In genomic region chrX:118513120-118513899, GRCh38 we compare ENCODE assay signal across 17 cellular contexts. TPM values are rescaled to one million over a fixed set of nuclear protein-coding genes. Genes with fewer than 3 reads are reported as not detected.
DNase-seq lines count a peak whose midpoint lies in the region; ATAC-seq, FAIRE-seq and TF ChIP-seq lines count a peak whose summit lies in the region.
"Had no signal": no experiment of that assay in that cellular context is flagged by ENCODE, and none has a peak within 500 bp of the region (broad histone marks: within the 10 kb centered on the region; RNA-seq: fewer than 3 reads in every experiment).

No MANE protein-coding gene starts in this region.

- H3K4me3 ChIP-seq in liver (ENCODE audit: low read depth in 1 of 3, low read length in 3 of 3) (no peak overlapping the region), HepG2 (replicated peaks in 1 of 3; ENCODE audit: insufficient read depth in 1 of 3, low read depth in 2 of 3, low read length in 3 of 3) (no peak overlapping the region), ascending aorta (no peak overlapping the region), A673 (ENCODE audit: low read depth, low read length, poor library complexity, severe bottlenecking) (no peak overlapping the region)
- H3K4me3 ChIP-seq in naive thymus-derived CD4-positive, alpha-beta T cell (ENCODE audit: low read length): no peak overlapping the region
- H3K4me3 ChIP-seq: BLaER1, GM12878, stomach had no signal

- no peak for FAIRE-seq in HepG2 (lab: Jason Lieb, UNC)
- FAIRE-seq: GM12878 had no signal

- no peak for TF ChIP-seq EP300 in HepG2 (IDR thresholded peaks at IDR 0.05; ENCODE audit: low read depth in 2 of 2, low read length in 2 of 2)
- TF ChIP-seq EP300 in HepG2 (CRISPR knock-in tag; IDR thresholded peaks at IDR 0.05; ENCODE audit: borderline replicate concordance): no peak

- H2AFZ ChIP-seq in HepG2 (ENCODE audit: low read length): no peak overlapping the region

- H3K4me1 ChIP-seq in liver (ENCODE audit: control insufficient read depth in 4 of 4, insufficient read depth in 4 of 4, low read length in 3 of 4) (no peaks in the 10 kb centered on the region), HepG2 (ENCODE audit: insufficient read depth, low read length) (no peaks in the 10 kb centered on the region), ascending aorta (peaks cover 0 to 12% of the 10 kb centered on the region in 2 donors), A673 (ENCODE audit: insufficient read depth, low read length, poor library complexity, severe bottlenecking) (no peaks in the 10 kb centered on the region)
- H3K4me1 ChIP-seq in naive thymus-derived CD4-positive, alpha-beta T cell (ENCODE audit: control insufficient read depth in 2 of 2, insufficient read depth in 2 of 2, low read length in 2 of 2): peaks cover 23% of the 10 kb centered on the region in 2 donors

- 75% methylated on average over 6 of the region's 6 CpGs for WGBS in liver
- 42% methylated on average over 6 of the region's 6 CpGs for WGBS in HepG2 (ENCODE audit: low lambda C conversion rate)

- TF ChIP-seq POLR2A in HepG2 (IDR thresholded peaks at IDR 0.05; ENCODE audit: insufficient read depth in 1 of 2, low read depth in 2 of 2, low read length in 2 of 2): no peak

- no peak for DNase-seq in HepG2 (ENCODE audit: low spot score)
- DNase-seq in ascending aorta (ENCODE audit: low spot score in 2 of 2): peak in 1 of 2 donors; percentile 70
- no peak for DNase-seq in naive thymus-derived CD4-positive, alpha-beta T cell
- no peak for DNase-seq in mesenteric fat pad (ENCODE audit: low spot score)
- DNase-seq in T-helper 2 cell treated with Interferon-gamma antibody and Interleukin-4, amounts not matched to agents 5 μg/mL and 100 μg/mL, for 36 hours (ENCODE audit: low spot score): no peak
- no peak for DNase-seq in A673 (ENCODE audit: low spot score)
- DNase-seq: activated CD4-positive, CD25-positive, alpha-beta regulatory T cell; activated CD8-positive, alpha-beta memory T cell treated with anti-CD3 and anti-CD28 coated beads, Interleukin-2, amount 50 U/mL, for 48 hours; amniotic stem cell; cortex of kidney; NCI-H187 treated with DMSO at 0.1 percent for 48 hours; PC-3; stomach had no signal

- peaks cover 0 to 6% (median 0%) of the 10 kb centered on the region in 11 donors for H3K9me3 Mint-ChIP-seq in naive thymus-derived CD4-positive, alpha-beta T cell
- peaks cover 7% of the 10 kb centered on the region for H3K9me3 Mint-ChIP-seq in T-helper 2 cell treated with Interferon-gamma antibody and Interleukin-4, amounts not matched to agents 5 μg/mL and 100 μg/mL, for 36 hours

- H3K27ac ChIP-seq in liver (ENCODE audit: low read depth in 1 of 2, low read length in 2 of 2): no peak overlapping the region
- no peak overlapping the region for H3K27ac ChIP-seq in HepG2 (ENCODE audit: extremely low read length, insufficient read depth, low read length)
- peak overlapping the region; percentile 38 to 41 for H3K27ac ChIP-seq in ascending aorta
- no peak overlapping the region for H3K27ac ChIP-seq in naive thymus-derived CD4-positive, alpha-beta T cell (ENCODE audit: low read depth, low read length)
- H3K27ac ChIP-seq in A673 (ENCODE audit: low read depth, low read length, poor library complexity, severe bottlenecking): no peak overlapping the region
- H3K27ac ChIP-seq: BLaER1 had no signal

- POLR2A ChIA-PET in HepG2 (lab: Yijun Ruan, JAX): no interaction called here
- POLR2A ChIA-PET in naive thymus-derived CD4-positive, alpha-beta T cell (lab: Charles Lee): interaction anchor here (6.0 kb wide), 1 partner anchor 16 kb away, joined by 28 read pairs; the partner anchor contains the start of gene DOCK11
- POLR2A ChIA-PET in A673 (lab: Charles Lee; ENCODE audit: low non-redundant PET): no interaction called here

- no peak overlapping the region for H3K9ac ChIP-seq in liver (ENCODE audit: low read depth in 1 of 2, low read length in 2 of 2)
- no peak overlapping the region for H3K9ac ChIP-seq in HepG2 (ENCODE audit: insufficient read depth, low read depth, low read length)
- H3K9ac ChIP-seq: BLaER1 had no signal

- H3K4me2 ChIP-seq in HepG2 (ENCODE audit: low read depth, low read length): no peak overlapping the region

- H3K9me3 ChIP-seq in liver (ENCODE audit: control insufficient read depth in 4 of 4, low read length in 3 of 4) (peaks cover 0 to 2% (median 0%) of the 10 kb centered on the region in 4 donors), HepG2 (ENCODE audit: low read length) (no peaks in the 10 kb centered on the region), ascending aorta (peaks cover 0 to 10% of the 10 kb centered on the region in 2 donors), A673 (ENCODE audit: low read depth, low read length, poor library complexity, severe bottlenecking) (no peaks in the 10 kb centered on the region)
- H3K9me3 ChIP-seq in naive thymus-derived CD4-positive, alpha-beta T cell (ENCODE audit: control insufficient read depth in 2 of 3, low read length in 3 of 3): peaks cover 0 to 6% (median 0%) of the 10 kb centered on the region in 3 experiments

- peaks cover 0 to 42% (median 24%) of the 10 kb centered on the region in 5 donors for H3K36me3 Mint-ChIP-seq in naive thymus-derived CD4-positive, alpha-beta T cell
- H3K36me3 Mint-ChIP-seq in T-helper 2 cell treated with Interferon-gamma antibody and Interleukin-4, amounts not matched to agents 5 μg/mL and 100 μg/mL, for 36 hours (ENCODE audit: low read depth): peaks cover 50% of the 10 kb centered on the region

- peak overlapping the region; percentile 30 to 91 (median 73) for H3K27ac Mint-ChIP-seq in naive thymus-derived CD4-positive, alpha-beta T cell
- no peak overlapping the region for H3K27ac Mint-ChIP-seq in T-helper 2 cell treated with Interferon-gamma antibody and Interleukin-4, amounts not matched to agents 5 μg/mL and 100 μg/mL, for 36 hours

- intact Hi-C loops in HepG2 (cut with micrococcal nuclease; ENCODE audit: unreplicated experiment) (no loop called here), ascending aorta (cut with DNase I) (loop anchor here (2.0 kb wide), 1 partner anchor 17 kb away; no protein-coding TSS in a partner anchor), A673 (cut with micrococcal nuclease; ENCODE audit: unreplicated experiment) (no loop called here)
- intact Hi-C loops in naive thymus-derived CD4-positive, alpha-beta T cell (cut with micrococcal nuclease): no loop called here

- peak overlapping the region in 7 of 10 donors; percentile 13 to 67 (median 45) for H3K4me3 Mint-ChIP-seq in naive thymus-derived CD4-positive, alpha-beta T cell
- H3K4me3 Mint-ChIP-seq in T-helper 2 cell treated with Interferon-gamma antibody and Interleukin-4, amounts not matched to agents 5 μg/mL and 100 μg/mL, for 36 hours: no peak overlapping the region

- H4K20me1 ChIP-seq in HepG2 (ENCODE audit: insufficient read depth, low read length): no peaks in the 10 kb centered on the region

- H3K27me3 Mint-ChIP-seq in naive thymus-derived CD4-positive, alpha-beta T cell: no peaks in the 10 kb centered on the region
- H3K27me3 Mint-ChIP-seq in T-helper 2 cell treated with Interferon-gamma antibody and Interleukin-4, amounts not matched to agents 5 μg/mL and 100 μg/mL, for 36 hours (ENCODE audit: low read depth): no peaks in the 10 kb centered on the region

- BruUV-seq in HepG2 (replicated peaks; lab: Mats Ljungman, UMichigan) (no TSS peak), A673 (replicated peaks; lab: Mats Ljungman, UMichigan) (no TSS peak)

- TF ChIP-seq CTCF in liver (IDR thresholded peaks at IDR 0.05; ENCODE audit: low read depth, low read length, missing input control) (no peak), HepG2 (CRISPR knock-in tag; IDR thresholded peaks at IDR 0.05) (no peak), ascending aorta (IDR thresholded peaks at IDR 0.05) (no peak), A673 (conservative IDR thresholded peaks at IDR 0.05; ENCODE audit: low read depth, low read length) (no peak)

- H3K27me3 ChIP-seq in liver (ENCODE audit: control insufficient read depth in 4 of 4, insufficient read depth in 4 of 4, low read length in 3 of 4) (no peaks in the 10 kb centered on the region), HepG2 (ENCODE audit: control insufficient read depth in 1 of 2, insufficient read depth in 2 of 2, low read length in 2 of 2) (no peaks in the 10 kb centered on the region), ascending aorta (no peaks in the 10 kb centered on the region), A673 (replicated peaks; ENCODE audit: insufficient read depth, low read depth, low read length, poor library complexity) (no peaks in the 10 kb centered on the region)
- H3K27me3 ChIP-seq in naive thymus-derived CD4-positive, alpha-beta T cell (ENCODE audit: control insufficient read depth in 2 of 2, insufficient read depth in 2 of 2, low read length in 2 of 2): no peaks in the 10 kb centered on the region
- H3K27me3 ChIP-seq: BLaER1, stomach had no signal

- TF ChIP-seq RAD21 in liver (IDR thresholded peaks at IDR 0.05) (no peak), HepG2 (CRISPR knock-in tag; IDR thresholded peaks at IDR 0.05) (no peak)

- H3K4me1 Mint-ChIP-seq in naive thymus-derived CD4-positive, alpha-beta T cell: peaks cover 22 to 80% (median 69%) of the 10 kb centered on the region in 7 donors
- peaks cover 16% of the 10 kb centered on the region for H3K4me1 Mint-ChIP-seq in T-helper 2 cell treated with Interferon-gamma antibody and Interleukin-4, amounts not matched to agents 5 μg/mL and 100 μg/mL, for 36 hours (ENCODE audit: low read depth)

- no peaks in the 10 kb centered on the region for H3K79me2 ChIP-seq in HepG2 (ENCODE audit: insufficient read depth, low read length)

- ATAC-seq in HepG2: no peak
- ATAC-seq in naive thymus-derived CD4-positive, alpha-beta T cell: no peak
- no peak for ATAC-seq in esophagus mucosa
- ATAC-seq: GM12878, PC-3 had no signal

- in situ Hi-C loops in HepG2 (cut with HindIII; ENCODE audit: extremely low pct_ligation_motif_present, low pct_unique_long_range_greater_than_20kb): no loop called here

- CTCF ChIA-PET in HepG2 (lab: Yijun Ruan, JAX; ENCODE audit: low intra/inter-chr PET ratio, low total read pairs) (no interaction called here), A673 (lab: Charles Lee) (no interaction called here)
- CTCF ChIA-PET in naive thymus-derived CD4-positive, alpha-beta T cell (lab: Charles Lee): no interaction called here

- H3K36me3 ChIP-seq in liver (ENCODE audit: control insufficient read depth in 4 of 4, insufficient read depth in 3 of 4, low read depth in 1 of 4, low read length in 3 of 4) (no peaks in the 10 kb centered on the region), HepG2 (replicated peaks in 1 of 2; ENCODE audit: control insufficient read depth in 1 of 2, insufficient read depth in 2 of 2, low read length in 2 of 2) (no peaks in the 10 kb centered on the region), ascending aorta (no peaks in the 10 kb centered on the region), A673 (ENCODE audit: insufficient read depth, low read length, poor library complexity, severe bottlenecking) (no peaks in the 10 kb centered on the region)
- H3K36me3 ChIP-seq in naive thymus-derived CD4-positive, alpha-beta T cell (ENCODE audit: control insufficient read depth in 2 of 3, insufficient read depth in 3 of 3, low read length in 3 of 3): peaks cover 4 to 19% (median 7%) of the 10 kb centered on the region in 3 experiments
- H3K36me3 ChIP-seq: stomach had no signal

RNA-seq across cellular contexts. Expression of gene DOCK11, which starts 17.7 kb away (rescaled TPM):
- total RNA-seq in liver: 1 to 10 TPM; 4.9 to 9.3 TPM
- polyA plus RNA-seq in liver: 1 to 10 TPM; 1.3 to 2.6 TPM
- total RNA-seq in HepG2 (2016; rRNA removed; fragmentation: Illumina TruSeq; extraction: Trizol): 0.02 TPM in 1 of 2 replicates, not detected in the other
- total RNA-seq in HepG2 (2016; cell fraction: cytosol; rRNA removed; fragmentation: Illumina TruSeq; extraction: Trizol; ENCODE audit: low read depth): not detected in 2 replicates
- total RNA-seq in HepG2 (2016; cell fraction: insoluble cytoplasmic fraction; rRNA removed; fragmentation: Illumina TruSeq; extraction: Trizol): 0.03 and 0.09 TPM in 2 replicates
- total RNA-seq in HepG2 (2016; cell fraction: membrane; rRNA removed; fragmentation: Illumina TruSeq; extraction: Trizol): not detected in 2 replicates
- not detected in 2 replicates for total RNA-seq in HepG2 (2016; cell fraction: nucleus; rRNA removed; fragmentation: Illumina TruSeq; extraction: Trizol)
- polyA plus RNA-seq in HepG2 (2011; rRNA removed): 0.04 and 0.12 TPM in 2 replicates
- polyA plus RNA-seq in HepG2 (2011; cell fraction: cytosol; rRNA removed): 0.01 and 0.03 TPM in 2 replicates
- polyA plus RNA-seq in HepG2 (2011; cell fraction: nucleus; rRNA removed): 0.10 and 0.17 TPM in 2 replicates
- polyA plus RNA-seq in HepG2 (2012): 0.04 TPM in 1 of 2 replicates, not detected in the other
- 0.18 TPM in 1 of 2 replicates, not detected in the other for polyA plus RNA-seq in HepG2 (2016; cell fraction: cytosol; fragmentation: Illumina TruSeq; extraction: Trizol; ENCODE audit: low read depth)
- not detected in 2 replicates for polyA plus RNA-seq in HepG2 (2016; cell fraction: insoluble cytoplasmic fraction; fragmentation: Illumina TruSeq; extraction: Trizol; ENCODE audit: low read depth)
- not detected in 2 replicates for polyA plus RNA-seq in HepG2 (2016; cell fraction: membrane; fragmentation: Illumina TruSeq; extraction: Trizol; ENCODE audit: low read depth)
- polyA plus RNA-seq in HepG2 (2016; cell fraction: nucleus; fragmentation: Illumina TruSeq; extraction: Trizol; ENCODE audit: insufficient read depth, low read depth): not detected in 2 replicates
- 0.02 and 0.28 TPM in 2 replicates for polyA minus RNA-seq in HepG2 (2011; rRNA and poly(A)+ RNA removed; ENCODE audit: low replicate concordance)
- polyA minus RNA-seq in HepG2 (2011; cell fraction: cytosol; rRNA and poly(A)+ RNA removed): 0.09 TPM in 1 of 2 replicates, not detected in the other
- 0.12 and 0.39 TPM in 2 replicates for polyA minus RNA-seq in HepG2 (2011; cell fraction: nucleus; rRNA and poly(A)+ RNA removed)
- 23.0 TPM for total RNA-seq in ascending aorta
- total RNA-seq in naive thymus-derived CD4-positive, alpha-beta T cell: 100 to 1,000 TPM in 3 of 5 experiments, 10 to 100 TPM in 2; 68.9 to 115 (median 102) TPM
- 10 to 100 TPM; 24.2 to 27.0 TPM for polyA plus RNA-seq in naive thymus-derived CD4-positive, alpha-beta T cell
- 117 TPM for total RNA-seq in mesenteric fat pad
- total RNA-seq in esophagus mucosa: 9.3 TPM
- 2.1 and 2.2 TPM in 2 replicates for total RNA-seq in A673 (2021)

Comparison
In these comparisons a context has a peak if more than half of its experiments do, and no peak if none do; other contexts are left out.
1. H3K27ac ChIP-seq: peak in ascending aorta (2 of 2); none in liver (0 of 2), HepG2 (single experiment), naive thymus-derived CD4-positive, alpha-beta T cell (single experiment) and A673 (single experiment).